1 cellular context compared by ENCODE assay signal in genomic region chr1:1013922-1014617, GRCh38.
A peak's percentile ranks its signal among the peaks of the same experiment; 100 is the strongest.
TF ChIP-seq lines count a peak whose summit lies in the region.

No MANE protein-coding gene starts in this region.

TF ChIP-seq in HepG2, 621 proteins besides CTCF, POLR2A, EP300 and RAD21 (continues in another document):
- TF ChIP-seq ZNF772 (CRISPR knock-in tag; IDR thresholded peaks at IDR 0.05) (no peak), GFI1 (CRISPR knock-in tag; IDR thresholded peaks at IDR 0.05; ENCODE audit: borderline replicate concordance) (no peak), ZNF296 (CRISPR knock-in tag; conservative IDR thresholded peaks at IDR 0.05) (peak; percentile 44; the same call in 1 of the 2 replicates), HOXD1 (CRISPR knock-in tag; IDR thresholded peaks at IDR 0.05) (peak; percentile 63; the same call in 1 of the 2 replicates), ZNF766 (CRISPR knock-in tag; IDR thresholded peaks at IDR 0.05; ENCODE audit: borderline replicate concordance) (0 out of 2 replicates have a peak, but pooled peaks have one; percentile 60), ZBTB2 (CRISPR knock-in tag; IDR thresholded peaks at IDR 0.05; ENCODE audit: low read depth) (0 out of 2 replicates have a peak, but pooled peaks have one; percentile 22), HOXA3 (CRISPR knock-in tag; IDR thresholded peaks at IDR 0.05) (peak; percentile 34; the same call in 1 of the 2 replicates), PATZ1 (CRISPR knock-in tag; IDR thresholded peaks at IDR 0.05) (no peak), ZFX (CRISPR knock-in tag; IDR thresholded peaks at IDR 0.05; ENCODE audit: low read depth) (no peak), CBFB (CRISPR knock-in tag; IDR thresholded peaks at IDR 0.05) (no peak), ZNF430 (CRISPR knock-in tag; IDR thresholded peaks at IDR 0.05) (0 out of 2 replicates have a peak, but pooled peaks have one; percentile 12), ZNF333 (CRISPR knock-in tag; IDR thresholded peaks at IDR 0.05; ENCODE audit: borderline replicate concordance) (peak; percentile 35; the same call in 1 of the 2 replicates), HDAC1 (CRISPR knock-in tag; IDR thresholded peaks at IDR 0.05) (0 out of 2 replicates have a peak, but pooled peaks have one; percentile 7), ZBTB26 (CRISPR knock-in tag; IDR thresholded peaks at IDR 0.05; ENCODE audit: borderline replicate concordance) (no peak), ZFP90 (CRISPR knock-in tag; IDR thresholded peaks at IDR 0.05; ENCODE audit: borderline replicate concordance) (0 out of 2 replicates have a peak, but pooled peaks have one; percentile 49), EZH2 (conservative IDR thresholded peaks at IDR 0.05; ENCODE audit: low read depth, low read length) (no peak), BRD4 (CRISPR knock-in tag; IDR thresholded peaks at IDR 0.05) (no peak), ZNF547 (CRISPR knock-in tag; IDR thresholded peaks at IDR 0.05) (0 out of 2 replicates have a peak, but pooled peaks have one; percentile 19), JARID2 (CRISPR knock-in tag; IDR thresholded peaks at IDR 0.05; ENCODE audit: insufficient replicate concordance) (no peak), ZSCAN22 (CRISPR knock-in tag; IDR thresholded peaks at IDR 0.05) (no peak), HNRNPL (IDR thresholded peaks at IDR 0.05; ENCODE audit: low read depth, low read length) (no peak), CHCHD3 (CRISPR knock-in tag; IDR thresholded peaks at IDR 0.05) (0 out of 2 replicates have a peak, but pooled peaks have one; percentile 5), ZNF280B (CRISPR knock-in tag; IDR thresholded peaks at IDR 0.05; ENCODE audit: borderline replicate concordance) (0 out of 2 replicates have a peak, but pooled peaks have one; percentile 17), ZBTB20 (CRISPR knock-in tag; IDR thresholded peaks at IDR 0.05; ENCODE audit: borderline replicate concordance, low read depth) (no peak), STAG1 (CRISPR knock-in tag; IDR thresholded peaks at IDR 0.05) (peak; percentile 46), HMGXB4 (CRISPR knock-in tag; IDR thresholded peaks at IDR 0.05; ENCODE audit: borderline replicate concordance in 1 of 2, low read depth in 1 of 2) (0 out of 4 replicates have a peak, but pooled peaks of 1 of the 2 experiments have one; percentile 16), ZNF839 (CRISPR knock-in tag; IDR thresholded peaks at IDR 0.05; ENCODE audit: borderline replicate concordance) (no peak), SIN3A (IDR thresholded peaks at IDR 0.05; ENCODE audit: borderline replicate concordance, low read depth, low read length) (no peak), ZMAT3 (CRISPR knock-in tag; conservative IDR thresholded peaks at IDR 0.05) (0 out of 2 replicates have a peak, but pooled peaks have one; percentile 9), ZNF615 (CRISPR knock-in tag; IDR thresholded peaks at IDR 0.05; ENCODE audit: borderline replicate concordance) (no peak), ZNF263 (CRISPR knock-in tag; IDR thresholded peaks at IDR 0.05) (peak; percentile 45), KDM5B (CRISPR knock-in tag; IDR thresholded peaks at IDR 0.05; ENCODE audit: borderline replicate concordance) (0 out of 2 replicates have a peak, but pooled peaks have one; percentile 5), PCBP2 (optimal IDR thresholded peaks at IDR 0.05; ENCODE audit: low read depth, low read length, poor library complexity, severe bottlenecking) (no peak), ZNF431 (CRISPR knock-in tag; IDR thresholded peaks at IDR 0.05; ENCODE audit: borderline replicate concordance, low read depth) (peak; percentile 46; the same call in 1 of the 2 replicates), ZNF367 (CRISPR knock-in tag; IDR thresholded peaks at IDR 0.05; ENCODE audit: borderline replicate concordance) (0 out of 2 replicates have a peak, but pooled peaks have one; percentile 43), UBTF (CRISPR knock-in tag; IDR thresholded peaks at IDR 0.05) (peak; percentile 57; the same call in 1 of the 2 replicates), KLF13 (CRISPR knock-in tag; IDR thresholded peaks at IDR 0.05) (0 out of 2 replicates have a peak, but pooled peaks have one; percentile 4), ZNF275 (CRISPR knock-in tag; IDR thresholded peaks at IDR 0.05; ENCODE audit: borderline replicate concordance) (no peak), ZFP91 (CRISPR knock-in tag; IDR thresholded peaks at IDR 0.05; ENCODE audit: borderline replicate concordance) (peak; percentile 56; the same call in 1 of the 2 replicates), MXD1 (CRISPR knock-in tag; IDR thresholded peaks at IDR 0.05) (0 out of 2 replicates have a peak, but pooled peaks have one; percentile 3), SOX6 (IDR thresholded peaks at IDR 0.05) (no peak), SOX6 (CRISPR knock-in tag; IDR thresholded peaks at IDR 0.05) (peak; percentile 1; the same call in 1 of the 2 replicates), MEIS1 (CRISPR knock-in tag; IDR thresholded peaks at IDR 0.05; ENCODE audit: borderline replicate concordance) (0 out of 2 replicates have a peak, but pooled peaks have one; percentile 2), THAP7 (CRISPR knock-in tag; IDR thresholded peaks at IDR 0.05) (peak; percentile 3; the same call in 1 of the 2 replicates), AGO2 (optimal IDR thresholded peaks at IDR 0.05; ENCODE audit: low read depth, low read length) (peak; percentile 59), ZNF121 (CRISPR knock-in tag; IDR thresholded peaks at IDR 0.05) (peak; percentile 65), HOXA5 (CRISPR knock-in tag; IDR thresholded peaks at IDR 0.05) (no peak), MYC (CRISPR knock-in tag; IDR thresholded peaks at IDR 0.05; ENCODE audit: borderline replicate concordance) (peak; percentile 49; the same call in 1 of the 2 replicates), MED1 (CRISPR knock-in tag; IDR thresholded peaks at IDR 0.05) (0 out of 2 replicates have a peak, but pooled peaks have one; percentile 9)
